17 cellular contexts compared by ENCODE assay signal in genomic region chr10:79133386-79133785, GRCh38.
DNase-seq lines count a peak whose midpoint lies in the region; ATAC-seq and TF ChIP-seq lines count a peak whose summit lies in the region.
"Had no signal": no experiment of that assay in that cellular context is flagged by ENCODE, and none has a peak within 500 bp of the region (broad histone marks: within the 10 kb centered on the region; RNA-seq: fewer than 3 reads in every experiment).

No MANE protein-coding gene starts in this region.

- peaks cover 0 to 40% (median 15%) of the 10 kb centered on the region in 11 experiments; a peak in 14 of 22 replicates for H3K36me3 ChIP-seq in BLaER1 treated with 17β-estradiol and CSF1 and Interleukin-3, amounts not matched to agents 10 nM and 100 nM
- H3K36me3 ChIP-seq in Loucy (ENCODE audit: insufficient read depth, low read length) = peaks cover 16% of the 10 kb centered on the region; the same call in 1 of the 2 replicates
- peaks cover 26% of the 10 kb centered on the region for H3K36me3 ChIP-seq in endodermal cell (ENCODE audit: control insufficient read depth, insufficient read depth, low read length)
- H3K36me3 ChIP-seq in prostate gland = no peaks in the 10 kb centered on the region

- POLR2A ChIA-PET in activated CD4-positive, alpha-beta memory T cell treated with anti-CD3 and anti-CD28 coated beads for 36 hours (lab: Charles Lee) = interaction anchor here (1.1 kb wide), 1 partner anchor 10 kb away, joined by 3 read pairs; no protein-coding TSS in a partner anchor

- H3K4me3 ChIP-seq in BLaER1 treated with 17β-estradiol and CSF1 and Interleukin-3, amounts not matched to agents 10 nM and 100 nM = peak overlapping the region in 2 of 10 experiments; percentile 13 to 25; a peak in 2 of 20 replicates
- H3K4me3 ChIP-seq in Loucy (ENCODE audit: low read length, poor library complexity, severe bottlenecking) (peak overlapping the region; percentile 11), endodermal cell (ENCODE audit: low read length) (no peak overlapping the region), prostate gland (no peak overlapping the region)
- H3K4me3 ChIP-seq: esophagus squamous epithelium, tibial artery had no signal

- no peak for TF ChIP-seq POLR2A in prostate gland (IDR thresholded peaks at IDR 0.05)

- H3K4me1 ChIP-seq in BLaER1 treated with 17β-estradiol and CSF1 and Interleukin-3, amounts not matched to agents 10 nM and 100 nM = peaks cover 99 to 100% (median 100%) of the 10 kb centered on the region in 10 experiments
- H3K4me1 ChIP-seq in Loucy (ENCODE audit: insufficient read depth, low read length, poor library complexity, severe bottlenecking) (peaks cover 94% of the 10 kb centered on the region), endodermal cell (ENCODE audit: control insufficient read depth, insufficient read depth, low read length) (peaks cover 28% of the 10 kb centered on the region), prostate gland (replicated peaks) (peaks cover 4% of the 10 kb centered on the region)

- TF ChIP-seq CTCF in Loucy (conservative IDR thresholded peaks at IDR 0.05; ENCODE audit: low read length) (no peak), endodermal cell (conservative IDR thresholded peaks at IDR 0.05) (no peak), nephron progenitor cell (IDR thresholded peaks at IDR 0.05) (no peak), prostate gland (IDR thresholded peaks at IDR 0.05) (no peak)

- H3K79me2 ChIP-seq in Loucy (ENCODE audit: insufficient read depth, low read length) = peaks cover 91% of the 10 kb centered on the region

- H2AFZ ChIP-seq in Loucy (ENCODE audit: low read length) = no peak overlapping the region

- DNase-seq in endodermal cell (no peak), nephron progenitor cell (no peak), NCI-H1105 treated with DMSO at 0.1 percent for 48 hours (lab: John Stamatoyannopoulos, UW) (no peak), prostate gland (ENCODE audit: low spot score) (no peak)
- no peak for DNase-seq in activated CD4-positive, alpha-beta memory T cell treated with anti-CD3 and anti-CD28 coated beads for 36 hours
- DNase-seq: activated CD8-positive, alpha-beta T cell treated with anti-CD3 and anti-CD28 coated beads for 36 hours; esophagus squamous epithelium; natural killer cell; NCI-H2227 treated with DMSO at 0.1 percent for 48 hours; NK-92 treated with Interleukin-12 subunit alpha and Interleukin-12 subunit beta, amount 100 ng/mL, for 24 hours; retina; stimulated activated CD4-positive, alpha-beta T cell treated with anti-CD3 and anti-CD28 coated beads, Interleukin-2, amount 100 ng/mL, for 24 hours; tibial artery had no signal

- no peaks in the 10 kb centered on the region for H3K9me2 ChIP-seq in Loucy (replicated peaks; ENCODE audit: low read depth, low read length)

- H3K9ac ChIP-seq in BLaER1 treated with 17β-estradiol and CSF1 and Interleukin-3, amounts not matched to agents 10 nM and 100 nM = peak overlapping the region in 9 of 11 experiments; percentile 17 to 60 (median 52); a peak in 15 of 22 replicates
- peak overlapping the region; percentile 82 for H3K9ac ChIP-seq in Loucy (ENCODE audit: low read depth, low read length, poor library complexity, severe bottlenecking)
- H3K9ac ChIP-seq in endodermal cell (ENCODE audit: extremely low read depth, low read length, poor library complexity, severe bottlenecking) = no peak overlapping the region

- H3K4me3 Mint-ChIP-seq in endodermal cell = no peak overlapping the region
- H3K4me3 Mint-ChIP-seq in nephron progenitor cell = peak overlapping the region; percentile 54
- H3K4me3 Mint-ChIP-seq in activated CD4-positive, alpha-beta memory T cell treated with anti-CD3 and anti-CD28 coated beads for 36 hours = no peak overlapping the region
- H3K4me3 Mint-ChIP-seq: activated CD8-positive, alpha-beta T cell treated with anti-CD3 and anti-CD28 coated beads for 36 hours; activated T-helper 17 cell treated with anti-CD3 and anti-CD28 coated beads, Interleukin-2, amount 50 U/mL, for 72 hours; natural killer cell had no signal

- peaks cover 0 to 83% (median 20%) of the 10 kb centered on the region in 11 experiments; a peak in 16 of 22 replicates for H4K20me1 ChIP-seq in BLaER1 treated with 17β-estradiol and CSF1 and Interleukin-3, amounts not matched to agents 10 nM and 100 nM
- no peaks in the 10 kb centered on the region for H4K20me1 ChIP-seq in Loucy (ENCODE audit: insufficient read depth, low read length, poor library complexity, severe bottlenecking)

- peak overlapping the region; percentile 85 to 99 (median 97) for H3K4me2 ChIP-seq in BLaER1 treated with 17β-estradiol and CSF1 and Interleukin-3, amounts not matched to agents 10 nM and 100 nM
- peak overlapping the region; percentile 54 for H3K4me2 ChIP-seq in Loucy (ENCODE audit: low read depth, low read length, poor library complexity, severe bottlenecking)

- H3K9me3 ChIP-seq in BLaER1 treated with 17β-estradiol and CSF1 and Interleukin-3, amounts not matched to agents 10 nM and 100 nM (replicated peaks in 1 of 11) = no peaks in the 10 kb centered on the region
- no peaks in the 10 kb centered on the region for H3K9me3 ChIP-seq in Loucy (ENCODE audit: insufficient read depth, low read depth, low read length)
- H3K9me3 ChIP-seq in endodermal cell (ENCODE audit: control insufficient read depth, low read length) = no peaks in the 10 kb centered on the region
- H3K9me3 ChIP-seq in prostate gland = no peaks in the 10 kb centered on the region
- H3K9me3 ChIP-seq: esophagus squamous epithelium, tibial artery had no signal

- H3K27me3 Mint-ChIP-seq in endodermal cell (ENCODE audit: insufficient read depth) (no peaks in the 10 kb centered on the region), nephron progenitor cell (ENCODE audit: low read depth, poor library complexity) (no peaks in the 10 kb centered on the region)
- no peaks in the 10 kb centered on the region for H3K27me3 Mint-ChIP-seq in activated CD4-positive, alpha-beta memory T cell treated with anti-CD3 and anti-CD28 coated beads for 36 hours
- H3K27me3 Mint-ChIP-seq: activated CD8-positive, alpha-beta T cell treated with anti-CD3 and anti-CD28 coated beads for 36 hours; activated T-helper 17 cell treated with anti-CD3 and anti-CD28 coated beads, Interleukin-2, amount 50 U/mL, for 72 hours had no signal

- ATAC-seq in GM21381 (IDR thresholded peaks at IDR 0.05; ENCODE audit: unreplicated experiment) = no peak
- ATAC-seq: activated CD8-positive, alpha-beta T cell treated with anti-CD3 and anti-CD28 coated beads for 36 hours; activated T-helper 17 cell treated with anti-CD3 and anti-CD28 coated beads, Interleukin-2, amount 50 U/mL, for 72 hours; natural killer cell had no signal

- H3K9me3 Mint-ChIP-seq in endodermal cell = no peaks in the 10 kb centered on the region
- no peaks in the 10 kb centered on the region for H3K9me3 Mint-ChIP-seq in nephron progenitor cell
- H3K9me3 Mint-ChIP-seq in activated CD4-positive, alpha-beta memory T cell treated with anti-CD3 and anti-CD28 coated beads for 36 hours = no peaks in the 10 kb centered on the region
- H3K9me3 Mint-ChIP-seq: activated CD8-positive, alpha-beta T cell treated with anti-CD3 and anti-CD28 coated beads for 36 hours; activated T-helper 17 cell treated with anti-CD3 and anti-CD28 coated beads, Interleukin-2, amount 50 U/mL, for 72 hours; natural killer cell had no signal

- peak overlapping the region in 10 of 11 experiments; percentile 33 to 98 (median 71); a peak in 19 of 22 replicates for H3K27ac ChIP-seq in BLaER1 treated with 17β-estradiol and CSF1 and Interleukin-3, amounts not matched to agents 10 nM and 100 nM
- peak overlapping the region; percentile 41 for H3K27ac ChIP-seq in endodermal cell (ENCODE audit: low read depth, low read length)
- H3K27ac ChIP-seq in prostate gland = no peak overlapping the region
- H3K27ac ChIP-seq: tibial artery had no signal

- peaks cover 19% of the 10 kb centered on the region for H3K36me3 Mint-ChIP-seq in endodermal cell (ENCODE audit: low read depth)
- H3K36me3 Mint-ChIP-seq in nephron progenitor cell (ENCODE audit: low read depth) = peaks cover 7% of the 10 kb centered on the region
- H3K36me3 Mint-ChIP-seq in activated CD4-positive, alpha-beta memory T cell treated with anti-CD3 and anti-CD28 coated beads for 36 hours = no peaks in the 10 kb centered on the region
- H3K36me3 Mint-ChIP-seq: natural killer cell had no signal

- H3K27ac Mint-ChIP-seq in endodermal cell (no peak overlapping the region), nephron progenitor cell (peak overlapping the region; percentile 75)
- H3K27ac Mint-ChIP-seq in activated CD4-positive, alpha-beta memory T cell treated with anti-CD3 and anti-CD28 coated beads for 36 hours = no peak overlapping the region
- H3K27ac Mint-ChIP-seq: activated CD8-positive, alpha-beta T cell treated with anti-CD3 and anti-CD28 coated beads for 36 hours; activated T-helper 17 cell treated with anti-CD3 and anti-CD28 coated beads, Interleukin-2, amount 50 U/mL, for 72 hours; natural killer cell had no signal

- peaks cover 18% of the 10 kb centered on the region; the same call in 1 of the 2 replicates for H3F3A ChIP-seq in Loucy (ENCODE audit: low read depth)

- H3K4me1 Mint-ChIP-seq in endodermal cell = peaks cover 73% of the 10 kb centered on the region
- H3K4me1 Mint-ChIP-seq in nephron progenitor cell = peaks cover 99% of the 10 kb centered on the region
- peaks cover 27% of the 10 kb centered on the region for H3K4me1 Mint-ChIP-seq in activated CD4-positive, alpha-beta memory T cell treated with anti-CD3 and anti-CD28 coated beads for 36 hours (ENCODE audit: low read depth)

- CTCF ChIA-PET in activated CD4-positive, alpha-beta memory T cell treated with anti-CD3 and anti-CD28 coated beads for 36 hours (lab: Charles Lee) = interaction anchor here (0.6 to 1.2 kb wide), 2 partner anchors 64 to 280 kb away, joined by 3 to 4 read pairs; no protein-coding TSS in a partner anchor

- 81 to 90% methylated on average over 2 to 4 of the region's 4 CpGs for WGBS in endodermal cell (ENCODE audit: insufficient coverage in 1 of 2, insufficient read length in 1 of 2), 2 experiments
- WGBS in prostate gland = 77% methylated on average over 4 of the region's 4 CpGs

- no peaks in the 10 kb centered on the region for H3K27me3 ChIP-seq in BLaER1 treated with 17β-estradiol and CSF1 and Interleukin-3, amounts not matched to agents 10 nM and 100 nM
- H3K27me3 ChIP-seq in Loucy (ENCODE audit: insufficient read depth, low read length, poor library complexity, severe bottlenecking) (no peaks in the 10 kb centered on the region), endodermal cell (ENCODE audit: control insufficient read depth, insufficient read depth, low read length, poor library complexity, severe bottlenecking) (no peaks in the 10 kb centered on the region), prostate gland (replicated peaks; ENCODE audit: insufficient read depth) (no peaks in the 10 kb centered on the region)
- H3K27me3 ChIP-seq: esophagus squamous epithelium, tibial artery had no signal

- intact Hi-C loops in activated CD4-positive, alpha-beta memory T cell treated with anti-CD3 and anti-CD28 coated beads for 36 hours (cut with micrococcal nuclease) = no loop called here
- intact Hi-C loops in prostate gland (cut with DNase I) = no loop called here

Comparison
In these comparisons a context has a peak if more than half of its experiments do, and no peak if none do; other contexts are left out.
1. H3K27ac ChIP-seq: peak in BLaER1 treated with 17β-estradiol and CSF1 and Interleukin-3, amounts not matched to agents 10 nM and 100 nM (10 of 11) and endodermal cell (single experiment); none in prostate gland (0 of 2).